ENCODE assay signal across 8 cellular contexts in the genomic region with DNA sequence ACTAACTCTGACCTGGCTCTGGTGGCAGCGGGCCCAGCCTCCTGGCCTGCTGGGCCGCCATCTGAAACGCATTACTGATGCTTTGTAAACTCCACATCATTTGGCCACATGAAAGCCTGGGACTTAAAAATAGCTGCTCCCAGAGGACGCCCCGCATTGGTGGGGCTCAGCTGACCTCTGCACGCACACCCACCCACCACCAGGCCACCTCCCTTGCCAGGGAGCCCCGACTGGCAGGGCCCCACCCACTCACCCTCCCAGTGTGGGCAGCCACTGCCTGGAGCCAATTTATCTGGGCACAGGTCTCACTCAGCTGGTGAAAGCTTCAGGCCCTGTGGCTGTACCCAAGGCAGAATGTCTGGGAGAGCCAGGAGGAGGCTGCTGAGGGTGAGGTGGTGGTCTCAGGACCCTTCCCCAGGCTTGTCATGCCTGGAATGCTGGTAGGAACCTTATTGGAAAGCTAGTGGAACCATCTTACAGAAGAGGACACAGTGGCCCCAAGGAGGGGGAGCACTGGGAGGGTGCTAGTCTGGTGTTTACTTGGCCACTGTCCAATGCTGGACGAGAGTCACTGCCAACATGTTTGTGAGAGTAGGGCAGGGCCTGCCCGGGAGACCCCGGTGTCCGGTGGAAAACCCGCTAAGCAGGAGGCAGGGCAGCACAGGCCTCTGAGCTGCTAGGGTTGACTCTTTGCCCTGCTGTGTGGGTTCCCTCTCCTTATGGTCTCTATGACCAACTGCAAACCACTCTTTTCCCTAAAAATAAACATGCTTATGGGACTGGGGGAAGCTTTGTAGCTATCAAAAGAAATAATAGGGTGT. TPM values are rescaled to one million over a fixed set of nuclear protein-coding genes. Genes with fewer than 3 reads are reported as not detected.
DNase-seq lines count a peak whose midpoint lies in the region; ATAC-seq and TF ChIP-seq lines count a peak whose summit lies in the region.

No MANE protein-coding gene starts in this region.

- 63% methylated on average over 5 of the region's 12 CpGs for WGBS in right lobe of liver (ENCODE audit: insufficient coverage, low coverage, low lambda C conversion rate, missing lambda C conversion rate)

- H3K27me3 ChIP-seq in brain microvascular endothelial cell (replicated peaks) (no peaks in the 10 kb centered on the region), right lobe of liver (no peaks in the 10 kb centered on the region), uterus (no peaks in the 10 kb centered on the region)

- H3K36me3 ChIP-seq in brain microvascular endothelial cell (replicated peaks) (no peaks in the 10 kb centered on the region), right lobe of liver (no peaks in the 10 kb centered on the region), uterus (no peaks in the 10 kb centered on the region)

- no peak overlapping the region for H3K4me3 Mint-ChIP-seq in type B pancreatic cell

- H3K9me3 ChIP-seq in right lobe of liver: no peaks in the 10 kb centered on the region
- H3K9me3 ChIP-seq in uterus: no peaks in the 10 kb centered on the region

- H3K4me1 ChIP-seq in right lobe of liver (peaks cover 0 to 8% (median 0%) of the 10 kb centered on the region in 4 donors), uterus (peaks cover 0 to 8% of the 10 kb centered on the region in 2 donors)

- ATAC-seq in right lobe of liver (peak; percentile 4 to 40 (median 24)), HG03460 (IDR thresholded peaks at IDR 0.05; ENCODE audit: unreplicated experiment) (no peak), HG03520 (IDR thresholded peaks at IDR 0.05; ENCODE audit: unreplicated experiment) (no peak)

- H3K27me3 Mint-ChIP-seq in type B pancreatic cell: no peaks in the 10 kb centered on the region

- H3K4me3 ChIP-seq in brain microvascular endothelial cell (ENCODE audit: low read depth, low read length) (no peak overlapping the region), right lobe of liver (no peak overlapping the region), uterus (no peak overlapping the region)

- TF ChIP-seq CTCF in brain microvascular endothelial cell (IDR thresholded peaks at IDR 0.05; ENCODE audit: low read depth, low read length, missing control alignments): no peak
- TF ChIP-seq CTCF in right lobe of liver (IDR thresholded peaks at IDR 0.05): no peak
- TF ChIP-seq CTCF in uterus (IDR thresholded peaks at IDR 0.05): no peak
- TF ChIP-seq CTCF in type B pancreatic cell (conservative IDR thresholded peaks at IDR 0.05): no peak

- TF ChIP-seq POLR2A in right lobe of liver (IDR thresholded peaks at IDR 0.05): no peak
- no peak for TF ChIP-seq POLR2A in uterus (IDR thresholded peaks at IDR 0.05)

- no peaks in the 10 kb centered on the region for H3K4me1 Mint-ChIP-seq in type B pancreatic cell (ENCODE audit: unreplicated experiment)

- intact Hi-C loops in right lobe of liver (cut with DNase I) (no loop called here), uterus (cut with DNase I; ENCODE audit: low total_unique reads) (no loop called here)

- in situ Hi-C loops in brain microvascular endothelial cell (cut with HindIII; ENCODE audit: low pct_ligation_motif_present, low sequenced_read_pairs): loop anchor here (25.0 kb wide), 1 partner anchor 88 kb away; no protein-coding TSS in a partner anchor

- H3K36me3 Mint-ChIP-seq in type B pancreatic cell: no peaks in the 10 kb centered on the region

- no peaks in the 10 kb centered on the region for H3K9me3 Mint-ChIP-seq in type B pancreatic cell

- H3K27ac ChIP-seq in brain microvascular endothelial cell (peak overlapping the region; percentile 22), right lobe of liver (no peak overlapping the region), uterus (peak overlapping the region; percentile 2 to 27)

- H3K27ac Mint-ChIP-seq in type B pancreatic cell: no peak overlapping the region

- DNase-seq in activated effector memory CD4-positive, alpha-beta T cell treated with anti-CD3 and anti-CD28 coated beads, Interleukin-2, amount 50 U/mL, for 16 hours: peak; percentile 79
- no peak for DNase-seq in activated effector memory CD4-positive, alpha-beta T cell treated with Interleukin-2 at 50 U/mL for 16 hours
- DNase-seq in brain microvascular endothelial cell (peak; percentile 57), right lobe of liver (no peak), uterus (peak; percentile 49 to 62), type B pancreatic cell (ENCODE audit: extremely low spot score, unreplicated experiment) (no peak)

RNA-seq across cellular contexts. Expression of gene TCF7, which starts 10.9 kb away (rescaled TPM):
- total RNA-seq in right lobe of liver (1 to 10 TPM; 2.0 to 3.8 (median 2.7) TPM), uterus (1 to 10 TPM in 3 of 4 donors, not detected in 1; 1.0 to 4.3 (median 2.4) TPM), type B pancreatic cell (ENCODE audit: low replicate concordance) (6.2 and 11.7 TPM in 2 replicates)

RNA-seq across cellular contexts. Expression of gene SKP1, which starts 51.3 kb away (rescaled TPM):
- total RNA-seq in right lobe of liver: 100 to 1,000 TPM; 125 to 186 (median 149) TPM
- total RNA-seq in uterus: 100 to 1,000 TPM; 198 to 343 (median 235) TPM
- 308 and 332 TPM in 2 replicates for total RNA-seq in type B pancreatic cell (ENCODE audit: low replicate concordance)

Comparison
In these comparisons a context has a peak if more than half of its experiments do, and no peak if none do; other contexts are left out.
1. DNase-seq: peak in activated effector memory CD4-positive, alpha-beta T cell treated with anti-CD3 and anti-CD28 coated beads, Interleukin-2, amount 50 U/mL, for 16 hours (single experiment), brain microvascular endothelial cell (single experiment) and uterus (2 of 2); none in activated effector memory CD4-positive, alpha-beta T cell treated with Interleukin-2 at 50 U/mL for 16 hours (single experiment), right lobe of liver (0 of 3) and type B pancreatic cell (single experiment).
2. H3K27ac ChIP-seq: peak in brain microvascular endothelial cell (single experiment) and uterus (2 of 2); none in right lobe of liver (0 of 3).
3. ATAC-seq: peak in right lobe of liver (4 of 4); none in HG03460 (single experiment) and HG03520 (single experiment).